9 cellular contexts compared by ENCODE assay signal in the genomic region with DNA sequence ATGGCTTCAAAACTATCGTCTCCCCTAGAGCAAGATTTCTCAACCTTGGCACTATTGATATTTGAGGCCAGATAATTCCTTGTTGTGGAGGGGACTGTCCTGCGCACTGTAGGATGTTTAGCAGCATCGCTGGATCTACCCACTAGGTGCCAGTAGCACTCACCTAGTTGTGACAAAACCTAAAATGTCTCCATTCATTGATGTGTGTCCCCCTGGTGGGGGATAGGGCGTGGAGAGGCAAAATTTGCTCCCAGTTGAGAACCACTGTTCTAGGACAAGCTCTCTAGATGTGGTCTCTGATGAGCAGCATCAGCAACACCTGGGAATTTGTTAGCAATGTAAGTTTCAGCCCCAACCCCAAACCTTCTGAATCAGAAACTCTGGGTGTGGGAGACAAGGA.
DNase-seq lines count a peak whose midpoint lies in the region; TF ChIP-seq lines count a peak whose summit lies in the region.
"Had no signal": no experiment of that assay in that cellular context is flagged by ENCODE, and none has a peak within 500 bp of the region (broad histone marks: within the 10 kb centered on the region; RNA-seq: fewer than 3 reads in every experiment).

No MANE protein-coding gene starts in this region.

- DNase-seq in GM10266 (ENCODE audit: extremely low spot score): no peak
- DNase-seq in NAMALWA (ENCODE audit: low spot score): peak; percentile 77
- DNase-seq in activated naive CD4-positive, alpha-beta T cell treated with anti-CD3 and anti-CD28 coated beads for 36 hours: peak; percentile 54
- no peak for DNase-seq in sigmoid colon
- no peak for DNase-seq in activated T-helper 1 cell treated with anti-CD3 and anti-CD28 coated beads, Interleukin-12 subunit alpha, Interleukin-12 subunit beta, Interleukin-2, Interleukin-4 antibody, amounts not matched to agents 30 ng/mL and 10 ng/mL and 1 ng/mL, durations not matched to agents 14 hours and 24 hours and 36 hours (ENCODE audit: low spot score)
- DNase-seq in medulla oblongata (ENCODE audit: extremely low spot score): no peak
- DNase-seq in cerebellar nuclear complex (lab: John Stamatoyannopoulos, UW): no peak
- no peak for DNase-seq in NCI-H1930 (lab: John Stamatoyannopoulos, UW)
- DNase-seq: gastrocnemius medialis had no signal

- no peak for TF ChIP-seq EP300 in sigmoid colon (IDR thresholded peaks at IDR 0.05)

- H3K27me3 Mint-ChIP-seq in activated naive CD4-positive, alpha-beta T cell treated with anti-CD3 and anti-CD28 coated beads for 36 hours (ENCODE audit: low read depth): no peaks in the 10 kb centered on the region
- H3K27me3 Mint-ChIP-seq in activated T-helper 1 cell treated with anti-CD3 and anti-CD28 coated beads, Interleukin-12 subunit alpha, Interleukin-12 subunit beta, Interleukin-2, Interleukin-4 antibody, amounts not matched to agents 30 ng/mL and 10 ng/mL and 1 ng/mL, durations not matched to agents 14 hours and 24 hours and 36 hours (ENCODE audit: insufficient read depth): no peaks in the 10 kb centered on the region

- H3K27me3 ChIP-seq in sigmoid colon: no peaks in the 10 kb centered on the region
- H3K27me3 ChIP-seq: gastrocnemius medialis had no signal

- H3K36me3 ChIP-seq in sigmoid colon: peaks cover 0 to 5% (median 0%) of the 10 kb centered on the region in 4 donors
- H3K36me3 ChIP-seq: gastrocnemius medialis had no signal

- H3K4me3 ChIP-seq in sigmoid colon: no peak overlapping the region
- H3K4me3 ChIP-seq: gastrocnemius medialis had no signal

- no peak overlapping the region for H3K27ac ChIP-seq in sigmoid colon
- H3K27ac ChIP-seq: gastrocnemius medialis had no signal

- peaks cover 9% of the 10 kb centered on the region for H3K36me3 Mint-ChIP-seq in activated naive CD4-positive, alpha-beta T cell treated with anti-CD3 and anti-CD28 coated beads for 36 hours (ENCODE audit: low read depth)
- H3K36me3 Mint-ChIP-seq in activated T-helper 1 cell treated with anti-CD3 and anti-CD28 coated beads, Interleukin-12 subunit alpha, Interleukin-12 subunit beta, Interleukin-2, Interleukin-4 antibody, amounts not matched to agents 30 ng/mL and 10 ng/mL and 1 ng/mL, durations not matched to agents 14 hours and 24 hours and 36 hours (ENCODE audit: low read depth): peaks cover 15% of the 10 kb centered on the region

- peaks cover 11% of the 10 kb centered on the region for H3K4me1 Mint-ChIP-seq in activated naive CD4-positive, alpha-beta T cell treated with anti-CD3 and anti-CD28 coated beads for 36 hours (ENCODE audit: low read depth)
- H3K4me1 Mint-ChIP-seq in activated T-helper 1 cell treated with anti-CD3 and anti-CD28 coated beads, Interleukin-12 subunit alpha, Interleukin-12 subunit beta, Interleukin-2, Interleukin-4 antibody, amounts not matched to agents 30 ng/mL and 10 ng/mL and 1 ng/mL, durations not matched to agents 14 hours and 24 hours and 36 hours (ENCODE audit: low read depth): peaks cover 23% of the 10 kb centered on the region

- TF ChIP-seq POLR2A in sigmoid colon (IDR thresholded peaks at IDR 0.05): no peak

- CTCF ChIA-PET in activated naive CD4-positive, alpha-beta T cell treated with anti-CD3 and anti-CD28 coated beads for 36 hours (lab: Charles Lee): interaction anchor here (0.6 kb wide), 2 partner anchors 319 to 368 kb away, joined by 3 to 4 read pairs; no protein-coding TSS in a partner anchor

- no peak overlapping the region for H3K27ac Mint-ChIP-seq in activated naive CD4-positive, alpha-beta T cell treated with anti-CD3 and anti-CD28 coated beads for 36 hours
- no peak overlapping the region for H3K27ac Mint-ChIP-seq in activated T-helper 1 cell treated with anti-CD3 and anti-CD28 coated beads, Interleukin-12 subunit alpha, Interleukin-12 subunit beta, Interleukin-2, Interleukin-4 antibody, amounts not matched to agents 30 ng/mL and 10 ng/mL and 1 ng/mL, durations not matched to agents 14 hours and 24 hours and 36 hours

- H3K4me1 ChIP-seq in sigmoid colon: peaks cover 0 to 13% (median 10%) of the 10 kb centered on the region in 4 donors
- H3K4me1 ChIP-seq: gastrocnemius medialis had no signal

- intact Hi-C loops in activated naive CD4-positive, alpha-beta T cell treated with anti-CD3 and anti-CD28 coated beads for 36 hours (cut with micrococcal nuclease): loop anchor here (2.0 kb wide), 1 partner anchor 257 kb away; no protein-coding TSS in a partner anchor
- intact Hi-C loops in sigmoid colon (cut with DNase I): no loop called here
- intact Hi-C loops in activated T-helper 1 cell treated with anti-CD3 and anti-CD28 coated beads, Interleukin-12 subunit alpha, Interleukin-12 subunit beta, Interleukin-2, Interleukin-4 antibody, amounts not matched to agents 30 ng/mL and 10 ng/mL and 1 ng/mL, durations not matched to agents 14 hours and 24 hours and 36 hours (cut with micrococcal nuclease): loop anchor here (5.0 kb wide), 1 partner anchor 256 kb away; no protein-coding TSS in a partner anchor

- no peak overlapping the region for H3K4me3 Mint-ChIP-seq in activated naive CD4-positive, alpha-beta T cell treated with anti-CD3 and anti-CD28 coated beads for 36 hours
- no peak overlapping the region for H3K4me3 Mint-ChIP-seq in activated T-helper 1 cell treated with anti-CD3 and anti-CD28 coated beads, Interleukin-12 subunit alpha, Interleukin-12 subunit beta, Interleukin-2, Interleukin-4 antibody, amounts not matched to agents 30 ng/mL and 10 ng/mL and 1 ng/mL, durations not matched to agents 14 hours and 24 hours and 36 hours

- 82 to 85% methylated on average over 4 of the region's 4 CpGs for WGBS in sigmoid colon, 2 donors

- peaks cover 10% of the 10 kb centered on the region for H3K9me3 Mint-ChIP-seq in activated naive CD4-positive, alpha-beta T cell treated with anti-CD3 and anti-CD28 coated beads for 36 hours
- peaks cover 9% of the 10 kb centered on the region for H3K9me3 Mint-ChIP-seq in activated T-helper 1 cell treated with anti-CD3 and anti-CD28 coated beads, Interleukin-12 subunit alpha, Interleukin-12 subunit beta, Interleukin-2, Interleukin-4 antibody, amounts not matched to agents 30 ng/mL and 10 ng/mL and 1 ng/mL, durations not matched to agents 14 hours and 24 hours and 36 hours

- TF ChIP-seq CTCF in GM10266 (IDR thresholded peaks at IDR 0.05; ENCODE audit: control insufficient read depth, insufficient read depth, low read depth, missing control alignments): peak; percentile 26
- peak in 3 of 4 experiments; percentile 19 to 31 (median 22) for TF ChIP-seq CTCF in sigmoid colon (IDR thresholded peaks at IDR 0.05)

- H3K9me3 ChIP-seq in sigmoid colon: no peaks in the 10 kb centered on the region
- H3K9me3 ChIP-seq: gastrocnemius medialis had no signal

Comparison
In these comparisons a context has a peak if more than half of its experiments do, and no peak if none do; other contexts are left out.
1. DNase-seq: peak in NAMALWA (single experiment) and activated naive CD4-positive, alpha-beta T cell treated with anti-CD3 and anti-CD28 coated beads for 36 hours (single experiment); none in GM10266 (single experiment), sigmoid colon (single experiment), activated T-helper 1 cell treated with anti-CD3 and anti-CD28 coated beads, Interleukin-12 subunit alpha, Interleukin-12 subunit beta, Interleukin-2, Interleukin-4 antibody, amounts not matched to agents 30 ng/mL and 10 ng/mL and 1 ng/mL, durations not matched to agents 14 hours and 24 hours and 36 hours (single experiment), medulla oblongata (single experiment), cerebellar nuclear complex (0 of 2) and NCI-H1930 (0 of 2).